Comparison of ENCODE assay signal across 2 cellular contexts in the genomic region with DNA sequence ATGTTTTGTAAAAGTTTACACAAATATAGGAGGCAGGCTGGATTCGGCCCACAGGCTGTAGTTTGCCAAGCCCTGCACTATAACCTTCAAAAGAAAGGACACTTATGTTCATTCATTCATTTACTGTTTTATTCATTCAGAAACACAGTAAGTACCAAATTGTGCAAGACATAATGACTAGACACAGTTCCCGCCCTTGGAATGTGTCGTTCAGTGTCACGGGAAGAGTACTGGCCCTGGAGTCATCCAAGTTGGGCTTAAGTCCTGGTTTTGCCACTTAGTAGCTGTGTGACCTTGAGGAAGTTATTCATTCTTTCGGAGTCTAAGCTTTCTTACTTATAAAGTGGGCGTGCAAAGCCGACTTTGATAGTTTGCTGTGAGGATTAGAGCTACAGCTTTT.
TF ChIP-seq lines count a peak whose summit lies in the region.

No MANE protein-coding gene starts in this region.

TF ChIP-seq in IMR-90, 13 proteins besides CTCF, POLR2A, EP300 and RAD21:
- peak; percentile 35; the same call in 1 of the 2 replicates for TF ChIP-seq CEBPB (IDR thresholded peaks at IDR 0.05; ENCODE audit: low read depth, low read length)
- TF ChIP-seq, protein P1, sequence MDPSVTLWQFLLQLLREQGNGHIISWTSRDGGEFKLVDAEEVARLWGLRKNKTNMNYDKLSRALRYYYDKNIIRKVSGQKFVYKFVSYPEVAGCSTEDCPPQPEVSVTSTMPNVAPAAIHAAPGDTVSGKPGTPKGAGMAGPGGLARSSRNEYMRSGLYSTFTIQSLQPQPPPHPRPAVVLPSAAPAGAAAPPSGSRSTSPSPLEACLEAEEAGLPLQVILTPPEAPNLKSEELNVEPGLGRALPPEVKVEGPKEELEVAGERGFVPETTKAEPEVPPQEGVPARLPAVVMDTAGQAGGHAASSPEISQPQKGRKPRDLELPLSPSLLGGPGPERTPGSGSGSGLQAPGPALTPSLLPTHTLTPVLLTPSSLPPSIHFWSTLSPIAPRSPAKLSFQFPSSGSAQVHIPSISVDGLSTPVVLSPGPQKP (IDR thresholded peaks at IDR 0.05; ENCODE audit: borderline replicate concordance, low read depth, low read length) = no peak

TF ChIP-seq in K562, 482 proteins besides CTCF, POLR2A, EP300 and RAD21:
- TF ChIP-seq ETV6 (IDR thresholded peaks at IDR 0.05; ENCODE audit: borderline replicate concordance in 1 of 2, low read depth in 2 of 2, low read length in 1 of 2) (no peak), ETV6 (CRISPR knock-in tag; IDR thresholded peaks at IDR 0.05; ENCODE audit: borderline replicate concordance) (no peak), ZC3H4 (CRISPR knock-in tag; IDR thresholded peaks at IDR 0.05; ENCODE audit: borderline replicate concordance) (no peak), ZNF184 (CRISPR knock-in tag; IDR thresholded peaks at IDR 0.05) (no peak), HMBOX1 (IDR thresholded peaks at IDR 0.05) (no peak), CEBPG (CRISPR knock-in tag; IDR thresholded peaks at IDR 0.05) (no peak), CEBPG (tag; conservative IDR thresholded peaks at IDR 0.05 in 1 of 2, IDR thresholded peaks at IDR 0.05 in 1 of 2) (peak in 1 of 2 experiments; percentile 26; a peak in 1 of 4 replicates), CEBPB (tag; IDR thresholded peaks at IDR 0.05) (peak; percentile 79), ATF3 (IDR thresholded peaks at IDR 0.05) (no peak), ATF3 (CRISPR knock-in tag; conservative IDR thresholded peaks at IDR 0.05) (no peak), ETV1 (tag; conservative IDR thresholded peaks at IDR 0.05; ENCODE audit: low read depth) (no peak), SIN3A (IDR thresholded peaks at IDR 0.05; ENCODE audit: borderline replicate concordance in 2 of 2, control insufficient read depth in 1 of 2, low read depth in 2 of 2, low read length in 2 of 2) (no peak), CBFB (CRISPR knock-in tag; IDR thresholded peaks at IDR 0.05) (no peak), CUX1 (CRISPR knock-in tag; IDR thresholded peaks at IDR 0.05) (no peak)
